Comparison of ENCODE assay signal across 19 cellular contexts in the genomic region with DNA sequence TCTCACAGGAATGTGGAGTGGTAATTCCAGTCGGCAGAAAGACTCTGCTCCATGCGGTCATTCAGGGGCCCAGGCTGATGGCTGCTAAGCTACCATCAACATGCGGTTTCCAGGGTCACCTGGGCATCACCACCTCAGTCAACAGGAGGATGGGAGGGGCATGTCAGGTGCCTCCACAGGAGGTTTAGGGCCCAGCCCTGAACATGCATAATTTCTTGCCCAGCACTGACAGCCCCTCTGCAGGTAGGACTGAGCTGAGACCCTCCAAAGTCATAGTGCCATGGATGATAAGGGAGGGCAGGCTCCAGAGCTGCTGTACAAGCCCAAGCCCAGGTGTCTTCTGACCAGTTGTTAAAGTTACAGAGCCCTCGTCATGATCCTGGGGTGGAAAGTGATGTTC.
"Had no signal": no experiment of that assay in that cellular context is flagged by ENCODE, and none has a peak within 500 bp of the region (broad histone marks: within the 10 kb centered on the region; RNA-seq: fewer than 3 reads in every experiment).

No MANE protein-coding gene starts in this region.

- H3K4me3 ChIP-seq: MG63 had no signal

- H3K9ac ChIP-seq: SK-N-SH had no signal

- H3K36me3 ChIP-seq: MG63 had no signal

- DNase-seq: KBM-7, MG63, NCI-H1092, NCI-H1105 treated with DMSO at 0.1 percent for 48 hours, NCI-H1417 treated with DMSO at 0.1 percent for 48 hours, NCI-H146, NCI-H1694 treated with DMSO at 0.1 percent for 48 hours, NCI-H2029, NCI-H2081 treated with DMSO at 0.1 percent for 48 hours, NCI-H2171, NCI-H226, NCI-H446, NCI-H510A, NCI-H524 treated with DMSO at 0.1 percent for 48 hours, NCI-H69, NCI-H774, RPMI8226, SHP77, SK-N-SH had no signal

- H3K9me3 ChIP-seq: MG63, SK-N-SH had no signal
